Comparison of ENCODE assay signal across 11 cellular contexts in genomic region chr13:46382224-46382623, GRCh38. TPM values are rescaled to one million over a fixed set of nuclear protein-coding genes. Genes with fewer than 3 reads are reported as not detected.
A peak's percentile ranks its signal among the peaks of the same experiment; 100 is the strongest.
DNase-seq lines count a peak whose midpoint lies in the region; ATAC-seq and TF ChIP-seq lines count a peak whose summit lies in the region.
"Had no signal": no experiment of that assay in that cellular context is flagged by ENCODE, and none has a peak within 500 bp of the region (broad histone marks: within the 10 kb centered on the region; RNA-seq: fewer than 3 reads in every experiment).

No MANE protein-coding gene starts in this region.

- peaks cover 28% of the 10 kb centered on the region for H3K4me1 Mint-ChIP-seq in stimulated activated naive CD8-positive, alpha-beta T cell treated with anti-CD3 and anti-CD28 coated beads, Interleukin-15, Interleukin-2, amounts not matched to agents 100 ng/mL and 50 ng/mL, for 24 hours (ENCODE audit: low read depth)
- H3K4me1 Mint-ChIP-seq in stimulated activated naive CD8-positive, alpha-beta T cell treated with anti-CD3 and anti-CD28 coated beads, Interleukin-15, amount 100 ng/mL, for 72 hours: peaks cover 13% of the 10 kb centered on the region

- H3K36me3 Mint-ChIP-seq in stimulated activated naive CD8-positive, alpha-beta T cell treated with anti-CD3 and anti-CD28 coated beads, Interleukin-15, Interleukin-2, amounts not matched to agents 100 ng/mL and 50 ng/mL, for 24 hours (ENCODE audit: low read depth): no peaks in the 10 kb centered on the region

- H3K27me3 Mint-ChIP-seq in stimulated activated naive CD8-positive, alpha-beta T cell treated with anti-CD3 and anti-CD28 coated beads, Interleukin-15, Interleukin-2, amounts not matched to agents 100 ng/mL and 50 ng/mL, for 24 hours: peaks cover 30% of the 10 kb centered on the region
- H3K27me3 Mint-ChIP-seq in stimulated activated naive CD8-positive, alpha-beta T cell treated with anti-CD3 and anti-CD28 coated beads, Interleukin-15, amount 100 ng/mL, for 72 hours: peaks cover 37% of the 10 kb centered on the region

- TF ChIP-seq CTCF in transverse colon (IDR thresholded peaks at IDR 0.05) (no peak), adrenal gland (IDR thresholded peaks at IDR 0.05) (no peak), left ventricle myocardium inferior (IDR thresholded peaks at IDR 0.05; ENCODE audit: borderline replicate concordance) (no peak)

- H3K27ac ChIP-seq in transverse colon: peak overlapping the region in 3 of 4 donors; percentile 6 to 35 (median 11)
- no peak overlapping the region for H3K27ac ChIP-seq in adrenal gland
- no peak overlapping the region for H3K27ac ChIP-seq in left ventricle myocardium inferior (replicated peaks)

- 40 to 63% methylated on average over 1 to 3 of the region's 3 CpGs for WGBS in transverse colon (ENCODE audit: low coverage in 1 of 2), 2 donors
- WGBS in adrenal gland, 4 donors: 72 to 82% (median 77%) methylated on average over 3 of the region's 3 CpGs

- H3K4me3 Mint-ChIP-seq in stimulated activated naive CD8-positive, alpha-beta T cell treated with anti-CD3 and anti-CD28 coated beads, Interleukin-15, Interleukin-2, amounts not matched to agents 100 ng/mL and 50 ng/mL, for 24 hours: peak overlapping the region; percentile 18
- H3K4me3 Mint-ChIP-seq in stimulated activated naive CD8-positive, alpha-beta T cell treated with anti-CD3 and anti-CD28 coated beads, Interleukin-15, amount 100 ng/mL, for 72 hours: no peak overlapping the region

- H3K4me3 ChIP-seq in transverse colon (no peak overlapping the region), adrenal gland (no peak overlapping the region), left ventricle myocardium inferior (no peak overlapping the region)

- H3K4me1 ChIP-seq in transverse colon: peaks cover 0 to 43% (median 13%) of the 10 kb centered on the region in 4 donors
- no peaks in the 10 kb centered on the region for H3K4me1 ChIP-seq in adrenal gland (replicated peaks in 1 of 2)
- H3K4me1 ChIP-seq in left ventricle myocardium inferior: peaks cover 9% of the 10 kb centered on the region

- H3K27me3 ChIP-seq in transverse colon (peaks cover 28% of the 10 kb centered on the region), adrenal gland (peaks cover 6% of the 10 kb centered on the region), left ventricle myocardium inferior (ENCODE audit: low read depth) (peaks cover 59% of the 10 kb centered on the region)

- in situ Hi-C loops in transverse colon (cut with MboI; ENCODE audit: low pct_ligation_motif_present in 1 of 4, low pct_unique_long_range_greater_than_20kb in 1 of 4, low sequenced_read_pairs in 3 of 4): no loop called here

- no peaks in the 10 kb centered on the region for H3K36me3 ChIP-seq in transverse colon
- H3K36me3 ChIP-seq in adrenal gland (replicated peaks in 1 of 2): no peaks in the 10 kb centered on the region
- no peaks in the 10 kb centered on the region for H3K36me3 ChIP-seq in left ventricle myocardium inferior

- intact Hi-C loops in transverse colon (cut with DNase I; ENCODE audit: low total_unique reads) (loop anchor here (5.0 kb wide), 1 partner anchor 1240 kb away; no protein-coding TSS in a partner anchor), adrenal gland (cut with DNase I) (no loop called here), left ventricle myocardium inferior (cut with micrococcal nuclease) (no loop called here)

- no peak for TF ChIP-seq POLR2A in transverse colon (IDR thresholded peaks at IDR 0.05)
- no peak for TF ChIP-seq POLR2A in adrenal gland (IDR thresholded peaks at IDR 0.05)

- H3K9me3 Mint-ChIP-seq in stimulated activated naive CD8-positive, alpha-beta T cell treated with anti-CD3 and anti-CD28 coated beads, Interleukin-15, Interleukin-2, amounts not matched to agents 100 ng/mL and 50 ng/mL, for 24 hours: no peaks in the 10 kb centered on the region
- no peaks in the 10 kb centered on the region for H3K9me3 Mint-ChIP-seq in stimulated activated naive CD8-positive, alpha-beta T cell treated with anti-CD3 and anti-CD28 coated beads, Interleukin-15, amount 100 ng/mL, for 72 hours

- peak overlapping the region; percentile 43 for H3K27ac Mint-ChIP-seq in stimulated activated naive CD8-positive, alpha-beta T cell treated with anti-CD3 and anti-CD28 coated beads, Interleukin-15, Interleukin-2, amounts not matched to agents 100 ng/mL and 50 ng/mL, for 24 hours
- H3K27ac Mint-ChIP-seq in stimulated activated naive CD8-positive, alpha-beta T cell treated with anti-CD3 and anti-CD28 coated beads, Interleukin-15, amount 100 ng/mL, for 72 hours: no peak overlapping the region

- no peak for ATAC-seq in stimulated activated naive CD8-positive, alpha-beta T cell treated with anti-CD3 and anti-CD28 coated beads, Interleukin-15, amount 100 ng/mL, for 72 hours
- ATAC-seq in HG02885 (IDR thresholded peaks at IDR 0.05; ENCODE audit: poor library complexity, unreplicated experiment): peak; percentile 38
- ATAC-seq: right cardiac atrium had no signal

- H3K9me3 ChIP-seq in transverse colon: no peaks in the 10 kb centered on the region
- H3K9me3 ChIP-seq in adrenal gland (replicated peaks in 1 of 3): no peaks in the 10 kb centered on the region
- H3K9me3 ChIP-seq in left ventricle myocardium inferior (replicated peaks): no peaks in the 10 kb centered on the region

- no peak for DNase-seq in stimulated activated naive CD8-positive, alpha-beta T cell treated with anti-CD3 and anti-CD28 coated beads, Interleukin-15, amount 100 ng/mL, for 72 hours
- peak; percentile 87 for DNase-seq in MV-4-11 (lab: John Stamatoyannopoulos, UW)
- no peak for DNase-seq in transverse colon
- no peak for DNase-seq in islet precursor cell
- DNase-seq in adrenal gland: no peak
- DNase-seq in left ventricle myocardium inferior: no peak
- DNase-seq: amygdala, NCI-H69, right cardiac atrium had no signal

- TF ChIP-seq EP300 in transverse colon (IDR thresholded peaks at IDR 0.05; ENCODE audit: low read depth): no peak

RNA-seq across cellular contexts. Expression of gene RUBCNL, which starts 4.8 kb away (rescaled TPM):
- total RNA-seq in transverse colon (10 to 100 TPM in 3 of 4 donors, 1 to 10 TPM in 1; 2.8 to 27.2 (median 14.2) TPM), adrenal gland (1 to 10 TPM; 1.1 to 7.9 (median 3.6) TPM), left ventricle myocardium inferior (0.38 TPM)
- 1 to 10 TPM in 2 of 3 donors, under 1 TPM in 1; 0.81 to 2.9 (median 2.3) TPM for polyA plus RNA-seq in adrenal gland

Comparison
In these comparisons a context has a peak if more than half of its experiments do, and no peak if none do; other contexts are left out.
1. H3K27ac ChIP-seq: peak in transverse colon (3 of 4); none in adrenal gland (0 of 5) and left ventricle myocardium inferior (single experiment).